In the genomic region with DNA sequence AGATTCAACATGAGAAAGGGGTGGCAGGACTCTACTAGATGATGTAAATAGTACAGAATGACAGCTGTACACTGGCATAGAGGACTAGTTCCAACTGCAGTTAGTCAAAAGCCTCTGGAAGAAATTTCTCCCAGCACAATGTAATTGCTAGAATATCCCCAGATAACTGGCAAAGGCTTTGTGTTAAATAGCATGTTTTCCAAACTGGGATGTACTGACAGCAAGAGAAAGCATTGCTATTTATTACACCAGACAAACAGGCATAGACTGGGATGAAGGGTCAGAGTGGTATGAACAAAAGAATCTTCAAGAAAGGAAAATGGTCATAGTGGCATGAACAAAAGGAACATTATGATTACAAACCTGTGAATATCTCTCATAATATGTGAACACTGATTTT, we compare ENCODE assay signal across 14 cellular contexts.
DNase-seq lines count a peak whose midpoint lies in the region; ATAC-seq and TF ChIP-seq lines count a peak whose summit lies in the region.
"Had no signal": no experiment of that assay in that cellular context is flagged by ENCODE, and none has a peak within 500 bp of the region (broad histone marks: within the 10 kb centered on the region; RNA-seq: fewer than 3 reads in every experiment).

No MANE protein-coding gene starts in this region.

- no peaks in the 10 kb centered on the region for H3K9me3 Mint-ChIP-seq in neural crest cell
- H3K9me3 Mint-ChIP-seq: CD4-positive, alpha-beta memory T cell had no signal

- no peak overlapping the region for H3K4me3 Mint-ChIP-seq in neural crest cell
- H3K4me3 Mint-ChIP-seq: CD4-positive, alpha-beta memory T cell had no signal

- H3K36me3 Mint-ChIP-seq in neural crest cell (ENCODE audit: low read depth), result no peaks in the 10 kb centered on the region
- H3K36me3 Mint-ChIP-seq: CD4-positive, alpha-beta memory T cell had no signal

- peak; percentile 30 for DNase-seq in NCI-H69 (lab: John Stamatoyannopoulos, UW)
- DNase-seq in neural crest cell (ENCODE audit: low read depth, low spot score), result no peak
- no peak for DNase-seq in NCI-H1417 (lab: John Stamatoyannopoulos, UW)
- no peak for DNase-seq in HT-29 (ENCODE audit: low spot score)
- DNase-seq: BE2C; CD4-positive, alpha-beta memory T cell; DMS79; EL had no signal

- no peak for TF ChIP-seq CTCF in neural crest cell (conservative IDR thresholded peaks at IDR 0.05)

- peak overlapping the region; percentile 23 for H3K27ac ChIP-seq in cingulate gyrus (ENCODE audit: low read depth, low read length)
- H3K27ac ChIP-seq: A549, C4-2B had no signal

- peak overlapping the region; percentile 31 for H3K27ac Mint-ChIP-seq in neural crest cell (ENCODE audit: unreplicated experiment)
- H3K27ac Mint-ChIP-seq: CD4-positive, alpha-beta memory T cell had no signal

- no peaks in the 10 kb centered on the region for H3K27me3 Mint-ChIP-seq in neural crest cell (ENCODE audit: low read depth)
- H3K27me3 Mint-ChIP-seq: CD4-positive, alpha-beta memory T cell had no signal

- no peak for ATAC-seq in GM18502 (IDR thresholded peaks at IDR 0.05; ENCODE audit: poor library complexity, unreplicated experiment)
- ATAC-seq in GM19467 (IDR thresholded peaks at IDR 0.05; ENCODE audit: unreplicated experiment), result no peak
- ATAC-seq: A549, HCT116 had no signal

- H3K4me1 Mint-ChIP-seq in neural crest cell, result peaks cover 28% of the 10 kb centered on the region
- H3K4me1 Mint-ChIP-seq: CD4-positive, alpha-beta memory T cell had no signal
